Comparison of ENCODE assay signal across 9 cellular contexts in the genomic region with DNA sequence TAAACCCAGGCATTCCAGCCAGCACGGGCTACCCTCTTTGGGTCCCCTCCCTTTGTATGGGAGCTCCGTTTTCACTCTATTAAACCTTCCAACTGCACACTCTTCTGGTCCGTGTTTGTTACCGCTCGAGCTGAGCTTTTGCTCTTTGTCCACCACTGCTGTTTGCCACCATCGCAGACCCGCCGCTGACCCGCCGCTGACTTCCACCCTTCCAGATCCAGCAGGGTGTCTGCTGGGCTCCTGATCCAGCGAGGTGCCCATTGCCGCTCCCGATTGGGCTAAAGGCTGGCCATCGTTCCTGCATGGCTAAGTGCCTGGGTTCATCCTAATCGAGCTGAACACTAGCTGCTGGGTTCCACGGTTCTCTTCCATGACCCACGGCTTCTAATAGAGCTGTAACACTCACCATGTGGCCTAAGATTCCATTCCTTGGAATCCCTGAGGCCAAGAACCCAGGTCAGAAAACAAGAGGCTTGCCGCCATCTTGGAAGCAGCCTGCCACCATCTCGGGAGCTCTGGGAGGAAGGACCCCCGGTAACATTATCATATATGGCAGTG. TPM values are rescaled to one million over a fixed set of nuclear protein-coding genes. Genes with fewer than 3 reads are reported as not detected.
"Had no signal": no experiment of that assay in that cellular context is flagged by ENCODE, and none has a peak within 500 bp of the region (broad histone marks: within the 10 kb centered on the region; RNA-seq: fewer than 3 reads in every experiment).

No MANE protein-coding gene starts in this region.

- ATAC-seq: HepG2 had no signal

- H2AFZ ChIP-seq: GM23248 had no signal

- H3K4me3 ChIP-seq: GM23248 had no signal

- DNase-seq: GM23248, GOT3, H9, HCEC 1CT, KG1 had no signal

- FAIRE-seq: H54, HepG2 had no signal

- H3K9ac ChIP-seq: GM23248 had no signal

- H3K27me3 Mint-ChIP-seq: IgD-negative memory B cell had no signal

- H3K27ac Mint-ChIP-seq: IgD-negative memory B cell had no signal

- H3K27ac ChIP-seq: GM23248, HL-60 had no signal

- H3K4me3 Mint-ChIP-seq: H9 had no signal

RNA-seq across cellular contexts. Expression of a gene that starts 14.8 kb away (rescaled TPM):
- polyA plus RNA-seq: IgD-negative memory B cell had no signal
